ENCODE assay signal across 19 cellular contexts in the genomic region with DNA sequence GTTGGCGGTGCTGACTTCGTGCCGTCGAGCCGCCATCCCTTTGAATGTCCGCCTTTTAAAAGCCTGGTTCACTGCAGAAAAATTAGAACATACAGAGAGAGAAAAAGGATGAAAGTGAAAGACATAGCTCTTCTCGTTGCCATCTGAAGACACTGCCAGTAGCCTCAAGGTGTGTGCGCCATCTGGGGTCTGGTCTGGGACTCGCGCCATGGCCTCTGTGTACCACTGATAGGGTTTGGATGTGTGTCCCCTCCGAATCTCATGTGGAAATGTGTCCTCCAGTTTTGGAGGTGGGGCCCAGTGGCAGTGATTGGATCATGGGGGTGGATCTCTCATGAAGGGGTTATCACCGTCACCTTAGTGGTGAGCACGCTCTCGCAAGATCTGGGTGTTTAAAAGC. TPM values are rescaled to one million over a fixed set of nuclear protein-coding genes. Genes with fewer than 3 reads are reported as not detected.
DNase-seq lines count a peak whose midpoint lies in the region; ATAC-seq and TF ChIP-seq lines count a peak whose summit lies in the region.
"Had no signal": no experiment of that assay in that cellular context is flagged by ENCODE, and none has a peak within 500 bp of the region (broad histone marks: within the 10 kb centered on the region; RNA-seq: fewer than 3 reads in every experiment).

No MANE protein-coding gene starts in this region.

- CTCF ChIA-PET in activated CD4-positive, alpha-beta T cell treated with anti-CD3 and anti-CD28 coated beads for 36 hours (lab: Charles Lee) = interaction anchor here (0.6 to 1.0 kb wide), 3 partner anchors 12 to 255 kb away, joined by 4 to 5 read pairs (median 4); no protein-coding TSS in a partner anchor

- intact Hi-C loops in activated CD4-positive, alpha-beta T cell treated with anti-CD3 and anti-CD28 coated beads for 36 hours (cut with DNase I, micrococcal nuclease) = no loop called here

- H3K4me3 Mint-ChIP-seq in activated CD4-positive, alpha-beta T cell treated with anti-CD3 and anti-CD28 coated beads for 36 hours = no peak overlapping the region
- H3K4me3 Mint-ChIP-seq in activated T-helper 17 cell treated with anti-CD3 and anti-CD28 coated beads, Interleukin-2, amount 50 U/mL, for 72 hours = no peak overlapping the region
- H3K4me3 Mint-ChIP-seq: activated CD8-positive, alpha-beta memory T cell treated with anti-CD3 and anti-CD28 coated beads, Interleukin-2, amount 10 ng/mL, durations not matched to agents 7 days and 5 days; T-helper 1 cell treated with Interleukin-12 subunit alpha and Interleukin-12 subunit beta and Interleukin-4 antibody, amounts not matched to agents 30 μg/mL and 1 μg/mL, for 36 hours had no signal

- H3K9me3 Mint-ChIP-seq in activated CD4-positive, alpha-beta T cell treated with anti-CD3 and anti-CD28 coated beads for 36 hours (ENCODE audit: low read depth) = peaks cover 6% of the 10 kb centered on the region
- H3K9me3 Mint-ChIP-seq in activated T-helper 17 cell treated with anti-CD3 and anti-CD28 coated beads, Interleukin-2, amount 50 U/mL, for 72 hours = no peaks in the 10 kb centered on the region

- H3K9ac ChIP-seq in DND-41 (ENCODE audit: low read depth, low read length) = no peak overlapping the region
- H3K9ac ChIP-seq in neural cell (ENCODE audit: low read length) = peak overlapping the region; percentile 64
- H3K9ac ChIP-seq: KMS-11 had no signal

- H2AFZ ChIP-seq in DND-41 (ENCODE audit: low read depth, low read length) = no peak overlapping the region
- no peak overlapping the region for H2AFZ ChIP-seq in neural cell (ENCODE audit: low read depth, low read length)

- H3K9me2 ChIP-seq in neural cell (ENCODE audit: insufficient read depth, low read length) = no peaks in the 10 kb centered on the region

- H3K36me3 ChIP-seq in DND-41 (ENCODE audit: insufficient read depth, low read length) (peaks cover 52% of the 10 kb centered on the region), neural cell (ENCODE audit: insufficient read depth, low read length) (no peaks in the 10 kb centered on the region)
- H3K36me3 ChIP-seq: ovary had no signal

- H3K9me3 ChIP-seq in DND-41 (ENCODE audit: insufficient read depth, low read length, severe bottlenecking) (peaks cover 20% of the 10 kb centered on the region), neural cell (ENCODE audit: low read length) (no peaks in the 10 kb centered on the region)
- H3K9me3 ChIP-seq: ovary had no signal

- H3K27me3 Mint-ChIP-seq in activated CD4-positive, alpha-beta T cell treated with anti-CD3 and anti-CD28 coated beads for 36 hours = no peaks in the 10 kb centered on the region
- H3K27me3 Mint-ChIP-seq in activated T-helper 17 cell treated with anti-CD3 and anti-CD28 coated beads, Interleukin-2, amount 50 U/mL, for 72 hours = no peaks in the 10 kb centered on the region
- H3K27me3 Mint-ChIP-seq: activated CD8-positive, alpha-beta memory T cell treated with anti-CD3 and anti-CD28 coated beads, Interleukin-2, amount 10 ng/mL, durations not matched to agents 7 days and 5 days had no signal

- H3K27ac Mint-ChIP-seq in activated CD4-positive, alpha-beta T cell treated with anti-CD3 and anti-CD28 coated beads for 36 hours = no peak overlapping the region
- H3K27ac Mint-ChIP-seq in activated T-helper 17 cell treated with anti-CD3 and anti-CD28 coated beads, Interleukin-2, amount 50 U/mL, for 72 hours = peak overlapping the region; percentile 47
- H3K27ac Mint-ChIP-seq: activated CD8-positive, alpha-beta memory T cell treated with anti-CD3 and anti-CD28 coated beads, Interleukin-2, amount 10 ng/mL, durations not matched to agents 7 days and 5 days; T-helper 1 cell treated with Interleukin-12 subunit alpha and Interleukin-12 subunit beta and Interleukin-4 antibody, amounts not matched to agents 30 μg/mL and 1 μg/mL, for 36 hours had no signal

- peaks cover 66% of the 10 kb centered on the region for H4K20me1 ChIP-seq in DND-41 (ENCODE audit: insufficient read depth, low read length)
- peaks cover 14% of the 10 kb centered on the region for H4K20me1 ChIP-seq in neural cell (ENCODE audit: insufficient read depth)

- TF ChIP-seq EP300 in neural cell (conservative IDR thresholded peaks at IDR 0.05; ENCODE audit: poor library complexity, severe bottlenecking) = no peak

- H3K36me3 Mint-ChIP-seq in activated CD4-positive, alpha-beta T cell treated with anti-CD3 and anti-CD28 coated beads for 36 hours (ENCODE audit: low read depth) = no peaks in the 10 kb centered on the region
- no peaks in the 10 kb centered on the region for H3K36me3 Mint-ChIP-seq in activated T-helper 17 cell treated with anti-CD3 and anti-CD28 coated beads, Interleukin-2, amount 50 U/mL, for 72 hours (ENCODE audit: low read depth)

- H3K4me3 ChIP-seq in DND-41 (ENCODE audit: low read depth in 1 of 2, low read length in 2 of 2) = no peak overlapping the region
- H3K4me3 ChIP-seq in neural cell (ENCODE audit: low read length) = peak overlapping the region; percentile 58
- H3K4me3 ChIP-seq: ovary, upper lobe of left lung had no signal

- H3K4me2 ChIP-seq in DND-41 (ENCODE audit: insufficient read depth, low read length) = no peak overlapping the region
- H3K4me2 ChIP-seq in neural cell (ENCODE audit: low read length) = peak overlapping the region; percentile 5
- H3K4me2 ChIP-seq: KMS-11 had no signal

- H3K27ac ChIP-seq in DND-41 (ENCODE audit: low read length) = no peak overlapping the region
- H3K27ac ChIP-seq in neural cell (ENCODE audit: low read length) = peak overlapping the region; percentile 95
- H3K27ac ChIP-seq: KMS-11, ovary, upper lobe of left lung had no signal

- TF ChIP-seq CTCF in DND-41 (IDR thresholded peaks at IDR 0.05; ENCODE audit: borderline replicate concordance, extremely low read depth, low read length, poor library complexity, severe bottlenecking) = peak; percentile 35
- peak; percentile 68 for TF ChIP-seq CTCF in neural cell (IDR thresholded peaks at IDR 0.05; ENCODE audit: poor library complexity, severe bottlenecking)

- peaks cover 4% of the 10 kb centered on the region for H3F3A ChIP-seq in neural cell (ENCODE audit: insufficient read depth, low read length, poor library complexity, severe bottlenecking)

- H3K27me3 ChIP-seq in DND-41 (ENCODE audit: insufficient read depth, low read length, poor library complexity) = no peaks in the 10 kb centered on the region
- no peaks in the 10 kb centered on the region for H3K27me3 ChIP-seq in neural cell (ENCODE audit: insufficient read depth, low read depth, low read length)
- H3K27me3 ChIP-seq: ovary, upper lobe of left lung had no signal

- ATAC-seq in activated CD4-positive, alpha-beta T cell treated with anti-CD3 and anti-CD28 coated beads for 36 hours = no peak
- ATAC-seq in DND-41 (ENCODE audit: insufficient read depth, low read depth) (no peak), HG03095 (IDR thresholded peaks at IDR 0.05; ENCODE audit: unreplicated experiment) (no peak), HG03432 (IDR thresholded peaks at IDR 0.05; ENCODE audit: unreplicated experiment) (no peak)
- ATAC-seq in activated T-helper 17 cell treated with anti-CD3 and anti-CD28 coated beads, Interleukin-2, amount 50 U/mL, for 72 hours (replicated peaks) = no peak
- ATAC-seq: activated CD8-positive, alpha-beta memory T cell treated with anti-CD3 and anti-CD28 coated beads, Interleukin-2, amount 10 ng/mL, durations not matched to agents 7 days and 5 days had no signal

- TF ChIP-seq RAD21 in neural cell (conservative IDR thresholded peaks at IDR 0.05) = peak; percentile 67

- POLR2A ChIA-PET in activated CD4-positive, alpha-beta T cell treated with anti-CD3 and anti-CD28 coated beads for 36 hours (lab: Charles Lee) = no interaction called here

- peaks cover 97% of the 10 kb centered on the region for H3K79me2 ChIP-seq in DND-41 (ENCODE audit: insufficient read depth, low read length)
- peaks cover 93% of the 10 kb centered on the region for H3K79me2 ChIP-seq in neural cell (replicated peaks; ENCODE audit: insufficient read depth, low read length)

- peak; percentile 39 for DNase-seq in activated CD4-positive, alpha-beta T cell treated with anti-CD3 and anti-CD28 coated beads for 36 hours
- no peak for DNase-seq in activated CD4-positive, alpha-beta T cell treated with anti-CD3 and anti-CD28 coated beads for 48 hours
- DNase-seq in DND-41 = no peak
- no peak for DNase-seq in stimulated activated CD4-positive, alpha-beta T cell treated with anti-CD3 and anti-CD28 coated beads, Interleukin-1b, Interleukin-23, amount 100 ng/mL, for 48 hours
- DNase-seq: activated CD4-positive, CD25-positive, alpha-beta regulatory T cell; activated CD8-positive, alpha-beta memory T cell treated with anti-CD3 and anti-CD28 coated beads, Interleukin-2, amount 10 ng/mL, durations not matched to agents 7 days and 5 days; activated gamma-delta T cell; NCI-H1105 treated with DMSO at 0.1 percent for 48 hours; NK-92 treated with Interleukin-12 subunit alpha and Interleukin-12 subunit beta, amount 100 ng/mL, for 24 hours; ovary; SHP77; small intestine had no signal

- peaks cover 5% of the 10 kb centered on the region for H3K4me1 Mint-ChIP-seq in activated CD4-positive, alpha-beta T cell treated with anti-CD3 and anti-CD28 coated beads for 36 hours
- H3K4me1 Mint-ChIP-seq in activated T-helper 17 cell treated with anti-CD3 and anti-CD28 coated beads, Interleukin-2, amount 50 U/mL, for 72 hours = peaks cover 4% of the 10 kb centered on the region

- H3K4me1 ChIP-seq in DND-41 (ENCODE audit: insufficient read depth, low read length) = no peaks in the 10 kb centered on the region

TF ChIP-seq in neural cell, 6 proteins besides CTCF, POLR2A, EP300 and RAD21:
- TF ChIP-seq EZH2 (IDR thresholded peaks at IDR 0.05; ENCODE audit: borderline replicate concordance, insufficient read depth, low read length, poor library complexity, severe bottlenecking) (no peak), SMC3 (conservative IDR thresholded peaks at IDR 0.05; ENCODE audit: poor library complexity) (peak; percentile 70)
TF ChIP-seq in neural cell: peak in this region for 1.

RNA-seq across cellular contexts. Expression of a gene that starts 15.5 kb away (rescaled TPM):
- total RNA-seq in activated CD4-positive, alpha-beta T cell treated with anti-CD3 and anti-CD28 coated beads for 36 hours = 10 to 100 TPM; 13.2 to 13.5 TPM
- 10 to 100 TPM; 12.1 to 17.4 TPM for total RNA-seq in activated T-helper 17 cell treated with anti-CD3 and anti-CD28 coated beads, Interleukin-2, amount 50 U/mL, for 72 hours
- polyA plus RNA-seq in neural cell = 35.6 and 38.3 TPM in 2 replicates
- 65.7 and 89.0 TPM in 2 replicates for polyA minus RNA-seq in neural cell
